In the genomic region with DNA sequence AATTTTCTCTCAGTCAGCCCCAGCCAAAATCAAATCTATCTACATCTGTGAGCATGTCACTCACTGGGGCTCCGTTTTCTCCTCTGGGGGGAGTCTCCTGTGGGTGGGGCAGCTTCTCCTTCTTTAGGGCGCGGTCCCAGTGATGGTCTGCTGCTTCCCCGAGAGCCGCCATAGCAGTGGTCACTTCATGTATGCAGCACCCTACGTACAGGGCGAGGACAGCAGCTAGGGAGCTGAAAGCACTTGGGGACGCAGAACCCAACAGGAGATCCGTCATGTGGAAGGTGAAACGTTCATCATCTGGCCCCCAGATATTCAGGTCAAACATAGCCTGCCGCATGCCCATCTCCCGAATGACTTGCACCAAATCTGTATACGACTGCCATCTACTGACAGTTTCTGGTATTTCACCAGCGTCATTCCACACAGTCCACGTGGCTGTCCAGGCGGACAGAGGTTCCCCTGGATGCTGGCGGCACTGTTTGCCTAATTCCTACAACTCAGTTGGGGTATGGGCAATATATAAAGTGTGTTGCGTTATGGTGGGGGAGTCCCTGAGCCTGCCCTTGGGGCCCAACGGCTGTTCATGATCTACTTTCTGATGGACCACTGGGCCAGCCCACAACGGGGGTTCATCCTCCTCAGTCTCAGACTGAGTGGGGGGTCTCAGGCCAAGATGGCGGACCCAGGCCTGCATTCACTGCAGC, we compare ENCODE assay signal across 8 cellular contexts.
DNase-seq lines count a peak whose midpoint lies in the region; ATAC-seq, FAIRE-seq and TF ChIP-seq lines count a peak whose summit lies in the region.

No MANE protein-coding gene starts in this region.

- DNase-seq in adrenal gland, result peak; percentile 18 to 59 (median 24)
- DNase-seq in kidney, result no peak
- no peak for DNase-seq in NCI-H1105 treated with DMSO at 0.1 percent for 48 hours (lab: John Stamatoyannopoulos, UW)
- no peak for DNase-seq in DMS79 (lab: John Stamatoyannopoulos, UW)
- DNase-seq in T-helper 9 cell, result no peak
- no peak for DNase-seq in epidermal melanocyte (ENCODE audit: insufficient read length, low spot score)

- H3K27ac ChIP-seq in adrenal gland, result no peak overlapping the region
- H3K27ac ChIP-seq in kidney (ENCODE audit: low read depth in 2 of 2, low read length in 2 of 2), result no peak overlapping the region

- intact Hi-C loops in adrenal gland (cut with DNase I) (no loop called here), kidney (cut with DNase I) (no loop called here)

- no peaks in the 10 kb centered on the region for H3K9me3 ChIP-seq in adrenal gland (replicated peaks in 1 of 3)
- H3K9me3 ChIP-seq in kidney (ENCODE audit: control insufficient read depth in 1 of 2, low read length in 2 of 2), result no peaks in the 10 kb centered on the region

- no peak for TF ChIP-seq POLR2A in adrenal gland (IDR thresholded peaks at IDR 0.05)

- H3K4me1 ChIP-seq in adrenal gland (replicated peaks in 1 of 2) (no peaks in the 10 kb centered on the region), kidney (ENCODE audit: control insufficient read depth in 1 of 2, insufficient read depth in 1 of 2, low read depth in 1 of 2, low read length in 2 of 2) (no peaks in the 10 kb centered on the region)

- FAIRE-seq in kidney (lab: Jason Lieb, UNC), result no peak

- 77 to 88% (median 84%) methylated on average over 14 to 21 of the region's 21 CpGs for WGBS in adrenal gland, 4 donors

- no peak overlapping the region for H3K9ac ChIP-seq in kidney (ENCODE audit: low read length in 2 of 2)

- TF ChIP-seq CTCF in GM12874 (IDR thresholded peaks at IDR 0.05; ENCODE audit: insufficient read depth, low read depth, low read length) (peak; percentile 48), adrenal gland (IDR thresholded peaks at IDR 0.05) (peak; percentile 12 to 53 (median 44)), kidney (IDR thresholded peaks at IDR 0.05; ENCODE audit: borderline replicate concordance, extremely low read depth, insufficient read depth) (peak; percentile 65)

- H3K27me3 ChIP-seq in adrenal gland, result no peaks in the 10 kb centered on the region

- ATAC-seq in HG03196 (IDR thresholded peaks at IDR 0.05; ENCODE audit: unreplicated experiment), result peak; percentile 54

- H3K4me3 ChIP-seq in adrenal gland (no peak overlapping the region), kidney (ENCODE audit: low read length in 2 of 2) (no peak overlapping the region)

- H3K36me3 ChIP-seq in adrenal gland (replicated peaks in 1 of 2) (no peaks in the 10 kb centered on the region), kidney (ENCODE audit: control insufficient read depth in 1 of 2, insufficient read depth in 2 of 2, low read length in 2 of 2) (no peaks in the 10 kb centered on the region)

Comparison
In these comparisons a context has a peak if more than half of its experiments do, and no peak if none do; other contexts are left out.
1. DNase-seq: peak in adrenal gland (7 of 7); none in kidney (single experiment), NCI-H1105 treated with DMSO at 0.1 percent for 48 hours (single experiment), DMS79 (single experiment), T-helper 9 cell (single experiment) and epidermal melanocyte (single experiment).
2. Peak in every context shown above with its lines, with median percentiles within 50 percentile points of each other: CTCF ChIP-seq.